ENCODE assay signal across 10 cellular contexts in genomic region chr2:152542995-152543481, GRCh38.
A peak's percentile ranks its signal among the peaks of the same experiment; 100 is the strongest.
DNase-seq lines count a peak whose midpoint lies in the region; TF ChIP-seq lines count a peak whose summit lies in the region.
"Had no signal": no experiment of that assay in that cellular context is flagged by ENCODE, and none has a peak within 500 bp of the region (broad histone marks: within the 10 kb centered on the region; RNA-seq: fewer than 3 reads in every experiment).

No MANE protein-coding gene starts in this region.

- peak overlapping the region; percentile 68 for H3K9ac ChIP-seq in smooth muscle cell (ENCODE audit: low read depth)

- no peaks in the 10 kb centered on the region for H3K36me3 ChIP-seq in smooth muscle cell (ENCODE audit: low read depth)
- no peaks in the 10 kb centered on the region for H3K36me3 ChIP-seq in effector memory CD4-positive, alpha-beta T cell (ENCODE audit: control insufficient read depth, insufficient read depth, low read length)

- H3K4me1 ChIP-seq in smooth muscle cell (ENCODE audit: low read depth): peaks cover 26% of the 10 kb centered on the region
- no peaks in the 10 kb centered on the region for H3K4me1 ChIP-seq in effector memory CD4-positive, alpha-beta T cell (ENCODE audit: control insufficient read depth, insufficient read depth, low read length, poor library complexity, severe bottlenecking)

- H3F3A ChIP-seq in smooth muscle cell (ENCODE audit: low read depth): peaks cover 17% of the 10 kb centered on the region

- H2AFZ ChIP-seq in smooth muscle cell (ENCODE audit: low read depth): peak overlapping the region; percentile 56

- H3K27me3 ChIP-seq in smooth muscle cell (ENCODE audit: low read depth): no peaks in the 10 kb centered on the region
- no peaks in the 10 kb centered on the region for H3K27me3 ChIP-seq in effector memory CD4-positive, alpha-beta T cell (replicated peaks; ENCODE audit: control insufficient read depth, insufficient read depth, low read length, poor library complexity, severe bottlenecking)

- H3K79me2 ChIP-seq in smooth muscle cell (ENCODE audit: low read depth): peaks cover 19% of the 10 kb centered on the region

- 9% methylated on average over 4 of the region's 4 CpGs for WGBS in smooth muscle cell (ENCODE audit: low lambda C conversion rate)

- in situ Hi-C loops in astrocyte of the cerebellum (cut with HindIII; ENCODE audit: low sequenced_read_pairs): no loop called here

- H3K4me2 ChIP-seq in smooth muscle cell: peak overlapping the region; percentile 60

- H3K4me3 ChIP-seq in astrocyte of the cerebellum (ENCODE audit: low read depth, low read length) (no peak overlapping the region), smooth muscle cell (no peak overlapping the region)
- H3K4me3 ChIP-seq in effector memory CD4-positive, alpha-beta T cell (ENCODE audit: insufficient read depth, low read depth, low read length, poor library complexity, severe bottlenecking): no peak overlapping the region
- H3K4me3 ChIP-seq: skin epidermis had no signal

- no peaks in the 10 kb centered on the region for H4K20me1 ChIP-seq in smooth muscle cell (ENCODE audit: low read depth)

- peak; percentile 94 for DNase-seq in HS-5 (ENCODE audit: low read depth)
- DNase-seq in astrocyte of the cerebellum (ENCODE audit: low read depth): peak; percentile 91
- DNase-seq in islet precursor cell: peak; percentile 98
- no peak for DNase-seq in smooth muscle cell (lab: John Stamatoyannopoulos, UW; ENCODE audit: unreplicated experiment)
- no peak for DNase-seq in NCI-H2029 (lab: John Stamatoyannopoulos, UW)
- DNase-seq in activated naive CD4-positive, alpha-beta T cell (lab: John Stamatoyannopoulos, UW): no peak
- DNase-seq in SHP77 treated with DMSO at 0.1 percent for 48 hours (lab: John Stamatoyannopoulos, UW): no peak
- no peak for DNase-seq in effector memory CD4-positive, alpha-beta T cell
- DNase-seq: NCI-H1436 had no signal

- H3K27ac ChIP-seq in smooth muscle cell (ENCODE audit: low read depth): peak overlapping the region; percentile 98
- H3K27ac ChIP-seq in effector memory CD4-positive, alpha-beta T cell (ENCODE audit: insufficient read depth, low read length, poor library complexity, severe bottlenecking): no peak overlapping the region

- TF ChIP-seq CTCF in astrocyte of the cerebellum (IDR thresholded peaks at IDR 0.05; ENCODE audit: low read depth, low read length, missing control alignments): no peak
- TF ChIP-seq CTCF in smooth muscle cell (IDR thresholded peaks at IDR 0.05; ENCODE audit: borderline replicate concordance, insufficient read depth, poor library complexity, severe bottlenecking): no peak

- H3K9me3 ChIP-seq in smooth muscle cell (replicated peaks; ENCODE audit: low read depth): no peaks in the 10 kb centered on the region
- H3K9me3 ChIP-seq in effector memory CD4-positive, alpha-beta T cell (ENCODE audit: control insufficient read depth, low read length): no peaks in the 10 kb centered on the region

Comparison
In these comparisons a context has a peak if more than half of its experiments do, and no peak if none do; other contexts are left out.
1. DNase-seq: peak in HS-5 (single experiment), astrocyte of the cerebellum (single experiment) and islet precursor cell (single experiment); none in smooth muscle cell (single experiment), NCI-H2029 (single experiment), activated naive CD4-positive, alpha-beta T cell (0 of 4), SHP77 treated with DMSO at 0.1 percent for 48 hours (single experiment) and effector memory CD4-positive, alpha-beta T cell (0 of 3).